ENCODE assay signal across 17 cellular contexts in the genomic region with DNA sequence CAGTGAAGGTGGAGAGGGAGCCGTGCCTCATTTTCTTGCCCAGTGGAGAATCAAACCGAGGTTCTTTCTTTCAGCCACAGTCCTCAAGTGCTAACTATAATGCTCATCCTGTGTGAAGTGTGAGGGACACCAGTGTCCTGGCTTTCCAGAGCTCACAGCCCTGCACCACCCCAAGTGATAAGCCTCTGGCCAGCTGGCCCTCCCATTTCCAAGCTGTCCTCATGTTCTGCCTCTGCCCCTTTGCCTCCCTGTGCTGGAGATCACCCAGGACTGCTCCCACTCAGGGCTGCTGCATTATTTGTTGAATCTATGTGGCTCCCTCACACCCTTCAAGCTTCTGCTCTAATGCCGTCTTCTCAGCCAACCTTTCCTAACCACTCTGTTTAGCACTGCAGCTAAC.
DNase-seq lines count a peak whose midpoint lies in the region; ATAC-seq and TF ChIP-seq lines count a peak whose summit lies in the region.
"Had no signal": no experiment of that assay in that cellular context is flagged by ENCODE, and none has a peak within 500 bp of the region (broad histone marks: within the 10 kb centered on the region; RNA-seq: fewer than 3 reads in every experiment).

No MANE protein-coding gene starts in this region.

- POLR2A ChIA-PET in IMR-90 (lab: Charles Lee; ENCODE audit: unreplicated experiment) = no interaction called here

- intact Hi-C loops in IMR-90 (cut with micrococcal nuclease) = no loop called here

- H4K91ac ChIP-seq in IMR-90 (ENCODE audit: insufficient read depth, low read depth, low read length) = no peak overlapping the region

- no peak overlapping the region for H3K14ac ChIP-seq in IMR-90 (replicated peaks; ENCODE audit: low read depth, low read length)

- TF ChIP-seq POLR2A in IMR-90 (IDR thresholded peaks at IDR 0.05; ENCODE audit: low read depth, low read length) = no peak

- no peak overlapping the region for H2AFZ ChIP-seq in IMR-90 (replicated peaks; ENCODE audit: low read length, poor library complexity)

- no peak overlapping the region for H3K4me3 Mint-ChIP-seq in stimulated activated effector memory CD8-positive, alpha-beta T cell treated with anti-CD3 and anti-CD28 coated beads, Interleukin-12 subunit alpha, Interleukin-12 subunit beta, amount 100 ng/mL, for 72 hours
- H3K4me3 Mint-ChIP-seq: B cell; CD4-positive, alpha-beta T cell; HFFc6; IgD-negative memory B cell had no signal

- H4K20me1 ChIP-seq in BLaER1 treated with 17β-estradiol and CSF1 and Interleukin-3, amounts not matched to agents 10 nM and 100 nM = no peaks in the 10 kb centered on the region
- H4K20me1 ChIP-seq in IMR-90 (ENCODE audit: insufficient read depth, low read length) = no peaks in the 10 kb centered on the region

- WGBS in IMR-90 (ENCODE audit: extremely low coverage in 2 of 2, insufficient read length in 1 of 2), 2 experiments = no CpG with 5 or more reads among the region's 3 CpGs

- no peaks in the 10 kb centered on the region for H3K79me1 ChIP-seq in IMR-90 (ENCODE audit: low read depth in 1 of 2, low read length in 2 of 2)

- H2AK5ac ChIP-seq in IMR-90 (ENCODE audit: low read depth, low read length) = no peak overlapping the region

- H3K56ac ChIP-seq in IMR-90 (ENCODE audit: extremely low read depth, insufficient read depth, low read length) = no peak overlapping the region

- H3K4me1 ChIP-seq in BLaER1 treated with 17β-estradiol and CSF1 and Interleukin-3, amounts not matched to agents 10 nM and 100 nM = peaks cover 46 to 100% (median 96%) of the 10 kb centered on the region in 10 experiments
- 0 out of 2 replicates have a peak, but pooled peaks cover 2% of the 10 kb centered on the region for H3K4me1 ChIP-seq in IMR-90 (ENCODE audit: control insufficient read depth, insufficient read depth, low read length)
- H3K4me1 ChIP-seq: Caco-2 had no signal

- H2BK120ac ChIP-seq in IMR-90 (ENCODE audit: low read depth, low read length) = no peak overlapping the region

- H3K9ac ChIP-seq in BLaER1 treated with 17β-estradiol and CSF1 and Interleukin-3, amounts not matched to agents 10 nM and 100 nM = no peak overlapping the region
- H3K9ac ChIP-seq in IMR-90 (ENCODE audit: low read depth, low read length) = no peak overlapping the region

- TF ChIP-seq RAD21 in IMR-90 (IDR thresholded peaks at IDR 0.05; ENCODE audit: low read length) = no peak

- peak overlapping the region; percentile 63 for H2AK9ac ChIP-seq in IMR-90 (replicated peaks; ENCODE audit: low read depth, low read length, poor library complexity)

- no peaks in the 10 kb centered on the region for H3K9me1 ChIP-seq in IMR-90 (ENCODE audit: insufficient read depth, low read length)

- H2BK15ac ChIP-seq in IMR-90 (ENCODE audit: low read depth, low read length) = no peak overlapping the region

- no peak for DNase-seq in IMR-90
- DNase-seq in myocyte (ENCODE audit: low read depth) = peak; percentile 0
- DNase-seq in stimulated activated effector memory CD8-positive, alpha-beta T cell treated with anti-CD3 and anti-CD28 coated beads, Interleukin-12 subunit alpha, Interleukin-12 subunit beta, amount 100 ng/mL, for 72 hours (ENCODE audit: low spot score in 2 of 2) = no peak
- no peak for DNase-seq in NCI-H2227 (lab: John Stamatoyannopoulos, UW; ENCODE audit: unreplicated experiment)
- DNase-seq in GM20000 (ENCODE audit: low spot score) = no peak
- DNase-seq: Caco-2; CD4-positive, alpha-beta T cell; DMS79; GDM1; HFFc6; KBM-7 had no signal

- no peak overlapping the region for H3K23ac ChIP-seq in IMR-90 (ENCODE audit: low read depth, low read length)

- H2BK20ac ChIP-seq in IMR-90 (ENCODE audit: low read depth, low read length) = no peak overlapping the region

- no peak overlapping the region for H4K5ac ChIP-seq in IMR-90 (ENCODE audit: low read depth, low read length)

- H3K18ac ChIP-seq in IMR-90 (ENCODE audit: low read depth, low read length) = no peak overlapping the region

- H3K9me3 ChIP-seq in BLaER1 treated with 17β-estradiol and CSF1 and Interleukin-3, amounts not matched to agents 10 nM and 100 nM (replicated peaks in 1 of 11) = peaks cover 0 to 37% (median 18%) of the 10 kb centered on the region in 11 experiments; a peak in 19 of 22 replicates
- H3K9me3 ChIP-seq in IMR-90 (ENCODE audit: control insufficient read depth, insufficient read depth, low read length) = no peaks in the 10 kb centered on the region
- H3K9me3 ChIP-seq: Caco-2 had no signal

- H3K27me3 ChIP-seq in BLaER1 treated with 17β-estradiol and CSF1 and Interleukin-3, amounts not matched to agents 10 nM and 100 nM = no peaks in the 10 kb centered on the region
- H3K27me3 ChIP-seq in IMR-90 (ENCODE audit: control insufficient read depth, insufficient read depth, low read length) = no peaks in the 10 kb centered on the region; the same call in 1 of the 2 replicates

- TF ChIP-seq CTCF in IMR-90 (conservative IDR thresholded peaks at IDR 0.05; ENCODE audit: low read depth, low read length) = no peak
- TF ChIP-seq CTCF in GM20000 (IDR thresholded peaks at IDR 0.05; ENCODE audit: extremely low read depth, missing control alignments) = no peak

- H3K4me3 ChIP-seq in BLaER1 treated with 17β-estradiol and CSF1 and Interleukin-3, amounts not matched to agents 10 nM and 100 nM = no peak overlapping the region
- no peak overlapping the region for H3K4me3 ChIP-seq in IMR-90 (ENCODE audit: insufficient read depth, low read depth, low read length)

- no peaks in the 10 kb centered on the region for H3K4me1 Mint-ChIP-seq in stimulated activated effector memory CD8-positive, alpha-beta T cell treated with anti-CD3 and anti-CD28 coated beads, Interleukin-12 subunit alpha, Interleukin-12 subunit beta, amount 100 ng/mL, for 72 hours

- H3K27ac Mint-ChIP-seq in stimulated activated effector memory CD8-positive, alpha-beta T cell treated with anti-CD3 and anti-CD28 coated beads, Interleukin-12 subunit alpha, Interleukin-12 subunit beta, amount 100 ng/mL, for 72 hours = no peak overlapping the region
- H3K27ac Mint-ChIP-seq: B cell; CD4-positive, alpha-beta T cell; HFFc6; IgD-negative memory B cell had no signal

- no peak overlapping the region for H3K4ac ChIP-seq in IMR-90 (ENCODE audit: low read depth, low read length)

- H4K8ac ChIP-seq in IMR-90 (ENCODE audit: low read depth in 2 of 2, low read length in 2 of 2) = no peak overlapping the region

- no TSS peak for BruUV-seq in IMR-90 (replicated peaks; lab: Mats Ljungman, UMichigan)

- in situ Hi-C loops in IMR-90 (cut with MboI; ENCODE audit: low sequenced_read_pairs) = no loop called here

- H3K27ac ChIP-seq in BLaER1 treated with 17β-estradiol and CSF1 and Interleukin-3, amounts not matched to agents 10 nM and 100 nM = peak overlapping the region in 3 of 11 experiments; percentile 70 to 89 (median 82); a peak in 6 of 22 replicates
- no peak overlapping the region for H3K27ac ChIP-seq in IMR-90 (ENCODE audit: insufficient read depth, low read length)
- H3K27ac ChIP-seq: C4-2B had no signal

- CTCF ChIA-PET in IMR-90 (lab: Yijun Ruan, JAX) = no interaction called here

- H3K36me3 ChIP-seq in BLaER1 treated with 17β-estradiol and CSF1 and Interleukin-3, amounts not matched to agents 10 nM and 100 nM = no peaks in the 10 kb centered on the region; a peak in 1 of 22 replicates
- no peaks in the 10 kb centered on the region for H3K36me3 ChIP-seq in IMR-90 (ENCODE audit: control insufficient read depth, insufficient read depth, low read length)

- H2BK5ac ChIP-seq in IMR-90 (ENCODE audit: low read depth, low read length, poor library complexity, severe bottlenecking) = no peak overlapping the region

- dilution Hi-C loops in IMR-90 (cut with HindIII; ENCODE audit: low sequenced_read_pairs, unreplicated experiment) = no loop called here

- ATAC-seq in IMR-90 (ENCODE audit: low read depth) = no peak
- ATAC-seq in stimulated activated effector memory CD8-positive, alpha-beta T cell treated with anti-CD3 and anti-CD28 coated beads, Interleukin-12 subunit alpha, Interleukin-12 subunit beta, amount 100 ng/mL, for 72 hours = peak; percentile 31
- no peak for ATAC-seq in HG02623 (IDR thresholded peaks at IDR 0.05; ENCODE audit: unreplicated experiment)
- ATAC-seq: HCT116 had no signal

- no peaks in the 10 kb centered on the region for H3K9me3 Mint-ChIP-seq in stimulated activated effector memory CD8-positive, alpha-beta T cell treated with anti-CD3 and anti-CD28 coated beads, Interleukin-12 subunit alpha, Interleukin-12 subunit beta, amount 100 ng/mL, for 72 hours
- H3K9me3 Mint-ChIP-seq: CD4-positive, alpha-beta T cell; HFFc6; IgD-negative memory B cell had no signal

- no peaks in the 10 kb centered on the region for H3K36me3 Mint-ChIP-seq in stimulated activated effector memory CD8-positive, alpha-beta T cell treated with anti-CD3 and anti-CD28 coated beads, Interleukin-12 subunit alpha, Interleukin-12 subunit beta, amount 100 ng/mL, for 72 hours
- H3K36me3 Mint-ChIP-seq: IgD-negative memory B cell had no signal

- peak overlapping the region in 9 of 11 experiments; percentile 16 to 93 (median 84); a peak in 16 of 22 replicates for H3K4me2 ChIP-seq in BLaER1 treated with 17β-estradiol and CSF1 and Interleukin-3, amounts not matched to agents 10 nM and 100 nM
- no peak overlapping the region for H3K4me2 ChIP-seq in IMR-90 (ENCODE audit: low read depth, low read length)

TF ChIP-seq in IMR-90, 13 proteins besides CTCF, POLR2A, EP300 and RAD21:
- TF ChIP-seq FOS (IDR thresholded peaks at IDR 0.05; ENCODE audit: low read depth, low read length) (no peak), MXI1 (IDR thresholded peaks at IDR 0.05; ENCODE audit: borderline replicate concordance, low read depth, low read length) (no peak), NFE2L2 (IDR thresholded peaks at IDR 0.05; ENCODE audit: low read depth, low read length) (no peak), CEBPB (IDR thresholded peaks at IDR 0.05; ENCODE audit: low read depth, low read length) (no peak), ELK1 (IDR thresholded peaks at IDR 0.05; ENCODE audit: borderline replicate concordance, low read depth, low read length) (no peak), SMC3 (IDR thresholded peaks at IDR 0.05; ENCODE audit: low read depth, low read length) (no peak), RCOR1 (IDR thresholded peaks at IDR 0.05; ENCODE audit: insufficient replicate concordance, low read length) (no peak), MAZ (IDR thresholded peaks at IDR 0.05; ENCODE audit: borderline replicate concordance, low read depth, low read length) (no peak), MAFK (IDR thresholded peaks at IDR 0.05; ENCODE audit: low read depth, low read length) (no peak), CHD1 (IDR thresholded peaks at IDR 0.05; ENCODE audit: low read depth, low read length) (no peak)
TF ChIP-seq in IMR-90: peak in this region for 0.
